1 cellular context compared by ENCODE assay signal in genomic region chr9:134060546-134060945, GRCh38.
TF ChIP-seq lines count a peak whose summit lies in the region.

No MANE protein-coding gene starts in this region.

TF ChIP-seq in GM12878, 131 proteins besides CTCF, POLR2A, EP300 and RAD21:
- TF ChIP-seq BACH1 (IDR thresholded peaks at IDR 0.05; ENCODE audit: borderline replicate concordance) (no peak), ZNF687 (IDR thresholded peaks at IDR 0.05) (no peak), CEBPB (IDR thresholded peaks at IDR 0.05; ENCODE audit: borderline replicate concordance in 1 of 2, low read depth in 2 of 2, low read length in 2 of 2) (no peak), CREM (IDR thresholded peaks at IDR 0.05; ENCODE audit: low read depth) (no peak), USF1 (IDR thresholded peaks at IDR 0.05; ENCODE audit: borderline replicate concordance, extremely low read length, insufficient read depth, low read depth, low read length) (no peak), PAX8 (IDR thresholded peaks at IDR 0.05) (no peak), ZNF24 (IDR thresholded peaks at IDR 0.05) (no peak), SP1 (IDR thresholded peaks at IDR 0.05; ENCODE audit: low read depth, low read length) (no peak), YY1 (IDR thresholded peaks at IDR 0.05; ENCODE audit: low read depth, low read length) (no peak), IKZF1 (conservative IDR thresholded peaks at IDR 0.05) (no peak), NFYA (IDR thresholded peaks at IDR 0.05; ENCODE audit: borderline replicate concordance, low read depth, low read length) (no peak), TBL1XR1 (IDR thresholded peaks at IDR 0.05; ENCODE audit: low read depth, low read length) (no peak), SIX5 (IDR thresholded peaks at IDR 0.05; ENCODE audit: low read depth, low read length, severe bottlenecking) (no peak)
TF ChIP-seq in GM12878: peak in this region for 0.
